Comparison of ENCODE assay signal across 15 cellular contexts in the genomic region with DNA sequence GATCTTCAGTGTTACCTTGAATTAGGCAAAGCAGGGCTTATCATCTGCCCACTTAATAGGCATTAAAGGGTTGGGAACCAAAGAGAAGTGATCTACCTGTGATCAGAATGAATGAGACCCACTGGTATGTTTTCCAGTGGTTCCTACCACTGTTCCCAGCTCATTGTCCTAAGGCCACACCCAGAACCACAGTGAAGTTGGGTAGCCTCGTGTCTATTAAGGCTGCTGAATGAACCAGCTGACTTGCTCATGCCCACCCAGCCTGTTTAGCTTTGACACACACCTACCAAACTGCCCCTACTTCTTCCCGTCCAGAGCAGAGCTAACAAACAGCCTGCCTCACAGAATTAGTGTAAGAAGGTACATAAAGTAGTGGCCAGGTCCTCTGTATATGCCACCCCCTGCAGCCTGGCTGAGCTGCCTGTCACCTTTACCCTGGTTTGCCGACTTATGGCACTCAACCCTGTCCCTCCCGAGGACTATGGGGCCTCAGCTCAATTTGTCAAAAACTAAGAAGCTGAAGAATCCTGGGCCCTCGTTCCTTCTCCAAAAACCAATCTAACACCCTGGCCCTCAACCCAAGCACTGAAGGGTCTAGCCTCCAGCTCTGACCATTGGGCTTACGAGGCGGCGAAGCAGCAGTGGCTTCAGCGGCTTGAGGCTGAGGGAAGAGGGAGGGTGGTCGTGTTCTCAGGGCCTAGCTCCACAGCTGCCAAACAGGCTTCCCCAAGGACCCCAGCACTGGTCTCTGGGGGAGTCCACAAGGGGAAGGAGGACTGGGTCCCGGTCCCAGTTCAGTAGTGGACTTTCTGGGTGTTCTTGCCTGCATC. TPM values are rescaled to one million over a fixed set of nuclear protein-coding genes. Genes with fewer than 3 reads are reported as not detected.
DNase-seq lines count a peak whose midpoint lies in the region; ATAC-seq and TF ChIP-seq lines count a peak whose summit lies in the region.
"Had no signal": no experiment of that assay in that cellular context is flagged by ENCODE, and none has a peak within 500 bp of the region (broad histone marks: within the 10 kb centered on the region; RNA-seq: fewer than 3 reads in every experiment).

No MANE protein-coding gene starts in this region.

- TF ChIP-seq POLR2A in GM18951 (IDR thresholded peaks at IDR 0.05; ENCODE audit: extremely low read depth, insufficient read depth, insufficient read length), result peak; percentile 5

- peak overlapping the region; percentile 77 for H3K27ac Mint-ChIP-seq in activated T-cell treated with anti-CD3 and anti-CD28 coated beads, Interleukin-2, amount 50 U/mL, for 72 hours
- peak overlapping the region; percentile 95 to 97 for H3K27ac Mint-ChIP-seq in natural killer cell treated with Interleukin-12 subunit alpha and Interleukin-12 subunit beta and Interleukin-15 and Interleukin-18, amount 100 ng/mL, for 72 hours

- no peak for ATAC-seq in activated T-cell treated with anti-CD3 and anti-CD28 coated beads, Interleukin-2, amount 50 U/mL, for 72 hours (replicated peaks in 1 of 2)
- peak in 1 of 2 donors; percentile 3 for ATAC-seq in natural killer cell treated with Interleukin-12 subunit alpha and Interleukin-12 subunit beta and Interleukin-15 and Interleukin-18, amount 100 ng/mL, for 72 hours
- ATAC-seq in HG03045 (IDR thresholded peaks at IDR 0.05; ENCODE audit: unreplicated experiment), result no peak
- ATAC-seq: A549, left lobe of liver had no signal

- no peak overlapping the region for H3K4me3 Mint-ChIP-seq in activated T-cell treated with anti-CD3 and anti-CD28 coated beads, Interleukin-2, amount 50 U/mL, for 72 hours
- no peak overlapping the region for H3K4me3 Mint-ChIP-seq in natural killer cell treated with Interleukin-12 subunit alpha and Interleukin-12 subunit beta and Interleukin-15 and Interleukin-18, amount 100 ng/mL, for 72 hours

- in situ Hi-C loops in GM18951 (cut with MboI; ENCODE audit: low sequenced_read_pairs, unreplicated experiment), result no loop called here

- H3K4me1 Mint-ChIP-seq in activated T-cell treated with anti-CD3 and anti-CD28 coated beads, Interleukin-2, amount 50 U/mL, for 72 hours (ENCODE audit: low read depth), result peaks cover 93% of the 10 kb centered on the region
- peaks cover 67 to 68% of the 10 kb centered on the region in 2 donors for H3K4me1 Mint-ChIP-seq in natural killer cell treated with Interleukin-12 subunit alpha and Interleukin-12 subunit beta and Interleukin-15 and Interleukin-18, amount 100 ng/mL, for 72 hours (ENCODE audit: low read depth in 2 of 2)

- no peaks in the 10 kb centered on the region for H3K9me3 Mint-ChIP-seq in activated T-cell treated with anti-CD3 and anti-CD28 coated beads, Interleukin-2, amount 50 U/mL, for 72 hours
- H3K9me3 Mint-ChIP-seq in natural killer cell treated with Interleukin-12 subunit alpha and Interleukin-12 subunit beta and Interleukin-15 and Interleukin-18, amount 100 ng/mL, for 72 hours, result no peaks in the 10 kb centered on the region

- H3K36me3 Mint-ChIP-seq in activated T-cell treated with anti-CD3 and anti-CD28 coated beads, Interleukin-2, amount 50 U/mL, for 72 hours (ENCODE audit: insufficient read depth in 2 of 2), result peaks cover 22 to 30% of the 10 kb centered on the region in 2 donors
- H3K36me3 Mint-ChIP-seq in natural killer cell treated with Interleukin-12 subunit alpha and Interleukin-12 subunit beta and Interleukin-15 and Interleukin-18, amount 100 ng/mL, for 72 hours, result peaks cover 21% of the 10 kb centered on the region

- H3K27me3 Mint-ChIP-seq in activated T-cell treated with anti-CD3 and anti-CD28 coated beads, Interleukin-2, amount 50 U/mL, for 72 hours (ENCODE audit: low read depth), result no peaks in the 10 kb centered on the region
- H3K27me3 Mint-ChIP-seq in natural killer cell treated with Interleukin-12 subunit alpha and Interleukin-12 subunit beta and Interleukin-15 and Interleukin-18, amount 100 ng/mL, for 72 hours, result no peaks in the 10 kb centered on the region

- DNase-seq in NCI-H345 (lab: John Stamatoyannopoulos, UW) (peak; percentile 18), NCI-H345 treated with DMSO at 0.1 percent for 48 hours (lab: John Stamatoyannopoulos, UW; ENCODE audit: unreplicated experiment) (no peak), SW 1271 (lab: John Stamatoyannopoulos, UW) (no peak), NCI-H748 treated with DMSO at 0.1 percent for 48 hours (lab: John Stamatoyannopoulos, UW) (no peak)
- DNase-seq in activated T-cell treated with anti-CD3 and anti-CD28 coated beads, Interleukin-2, amount 50 U/mL, for 72 hours, result no peak
- no peak for DNase-seq in natural killer cell treated with Interleukin-12 subunit alpha and Interleukin-12 subunit beta and Interleukin-15 and Interleukin-18, amount 100 ng/mL, for 72 hours (ENCODE audit: low spot score)
- DNase-seq: KBM-7, NCI-H226, trophoblast cell had no signal

RNA-seq across cellular contexts. Expression of gene UCP2, which starts 9.8 kb away (rescaled TPM):
- total RNA-seq in activated T-cell treated with anti-CD3 and anti-CD28 coated beads, Interleukin-2, amount 50 U/mL, for 72 hours, result 100 to 1,000 TPM; 152 to 198 TPM
- total RNA-seq in natural killer cell treated with Interleukin-12 subunit alpha and Interleukin-12 subunit beta and Interleukin-15 and Interleukin-18, amount 100 ng/mL, for 72 hours, result 100 to 1,000 TPM; 333 to 668 TPM

RNA-seq across cellular contexts. Expression of gene DNAJB13, which starts 22.0 kb away (rescaled TPM):
- total RNA-seq in activated T-cell treated with anti-CD3 and anti-CD28 coated beads, Interleukin-2, amount 50 U/mL, for 72 hours, result 1 to 10 TPM in 1 of 2 donors, under 1 TPM in 1; 0.53 to 1.1 TPM
- under 1 TPM in 1 of 2 donors, not detected in 1; 0.47 TPM for total RNA-seq in natural killer cell treated with Interleukin-12 subunit alpha and Interleukin-12 subunit beta and Interleukin-15 and Interleukin-18, amount 100 ng/mL, for 72 hours
- total RNA-seq: frontal cortex, left lobe of liver, psoas muscle had no signal

RNA-seq across cellular contexts. Expression of gene UCP3, which starts 36.0 kb away (rescaled TPM):
- total RNA-seq in activated T-cell treated with anti-CD3 and anti-CD28 coated beads, Interleukin-2, amount 50 U/mL, for 72 hours, result 1 to 10 TPM; 3.7 to 5.4 TPM
- 1 to 10 TPM; 5.2 to 7.2 TPM for total RNA-seq in natural killer cell treated with Interleukin-12 subunit alpha and Interleukin-12 subunit beta and Interleukin-15 and Interleukin-18, amount 100 ng/mL, for 72 hours
